ENCODE assay signal across 9 cellular contexts in the genomic region with DNA sequence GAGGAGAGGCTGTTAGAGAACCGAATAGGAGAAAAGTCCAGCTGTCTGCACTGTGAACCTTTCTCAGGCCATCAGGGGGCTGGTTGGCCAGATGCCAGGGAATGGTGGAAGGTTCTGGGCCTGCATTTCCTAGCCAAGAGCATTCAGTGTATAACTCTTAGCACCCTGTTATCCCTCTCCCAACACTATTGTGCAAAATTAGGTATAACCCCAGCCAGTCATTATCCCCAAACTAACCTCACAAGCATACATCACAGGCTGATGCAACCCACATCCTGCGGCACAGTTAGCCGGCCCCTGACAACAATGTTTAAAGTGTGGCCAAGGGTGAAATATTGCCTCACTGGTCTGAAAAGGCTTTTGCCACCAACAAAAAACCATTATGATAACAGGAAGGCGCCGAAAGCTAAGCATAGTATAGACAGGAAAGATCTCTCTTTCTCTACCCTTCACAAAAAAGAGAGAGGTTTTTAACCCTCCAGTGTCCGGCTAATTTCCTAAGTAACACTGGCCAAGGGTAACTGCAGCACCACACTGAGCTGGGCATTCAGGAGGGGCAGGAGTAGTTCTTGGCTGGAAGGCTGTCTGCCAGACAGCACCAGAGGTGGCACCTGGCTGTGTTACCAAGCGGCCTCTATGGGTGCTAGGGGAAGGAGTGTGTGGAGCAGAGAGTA.
DNase-seq lines count a peak whose midpoint lies in the region; ATAC-seq and TF ChIP-seq lines count a peak whose summit lies in the region.
"Had no signal": no experiment of that assay in that cellular context is flagged by ENCODE, and none has a peak within 500 bp of the region (broad histone marks: within the 10 kb centered on the region; RNA-seq: fewer than 3 reads in every experiment).

No MANE protein-coding gene starts in this region.

- ATAC-seq in aorta (ENCODE audit: low FRiP score) (peak; percentile 44), GM19324 (IDR thresholded peaks at IDR 0.05; ENCODE audit: low FRiP score, unreplicated experiment) (no peak), GM18502 (IDR thresholded peaks at IDR 0.05; ENCODE audit: poor library complexity, unreplicated experiment) (no peak)

- no peaks in the 10 kb centered on the region for H3K36me3 ChIP-seq in left ventricle myocardium inferior
- no peaks in the 10 kb centered on the region for H3K36me3 ChIP-seq in aorta (ENCODE audit: control insufficient read depth in 1 of 2, insufficient read depth in 2 of 2, low read length in 1 of 2)
- H3K36me3 ChIP-seq: vagina had no signal

- peaks cover 29% of the 10 kb centered on the region for H3K27me3 ChIP-seq in left ventricle myocardium inferior (ENCODE audit: low read depth)
- no peaks in the 10 kb centered on the region for H3K27me3 ChIP-seq in aorta (ENCODE audit: control insufficient read depth in 1 of 2, insufficient read depth in 2 of 2, low read length in 1 of 2)
- H3K27me3 ChIP-seq: vagina had no signal

- intact Hi-C loops in activated CD4-positive, alpha-beta memory T cell treated with anti-CD3 and anti-CD28 coated beads for 36 hours (cut with micrococcal nuclease) = loop anchor here (5.0 kb wide), 1 partner anchor 67 kb away; no protein-coding TSS in a partner anchor
- intact Hi-C loops in left ventricle myocardium inferior (cut with micrococcal nuclease) = no loop called here
- intact Hi-C loops in aorta (cut with DNase I) = no loop called here

- no peaks in the 10 kb centered on the region for H3K9me3 Mint-ChIP-seq in activated CD4-positive, alpha-beta memory T cell treated with anti-CD3 and anti-CD28 coated beads for 36 hours

- H3K9me3 ChIP-seq in left ventricle myocardium inferior (replicated peaks) (no peaks in the 10 kb centered on the region), aorta (ENCODE audit: control insufficient read depth, low read length) (no peaks in the 10 kb centered on the region)
- H3K9me3 ChIP-seq: vagina had no signal

- DNase-seq in stimulated activated CD4-positive, alpha-beta T cell treated with anti-CD3 and anti-CD28 coated beads, Interleukin-15, amount 100 ng/mL, for 24 hours = peak; percentile 20
- no peak for DNase-seq in stimulated activated CD4-positive, alpha-beta T cell treated with anti-CD3 and anti-CD28 coated beads, Interleukin-4, amount 100 ng/mL, for 24 hours
- DNase-seq in activated CD4-positive, alpha-beta memory T cell treated with anti-CD3 and anti-CD28 coated beads for 36 hours = peak; percentile 65
- DNase-seq in left ventricle myocardium inferior (no peak), aorta (no peak), DMS53 (lab: John Stamatoyannopoulos, UW) (no peak)

- H3K4me1 Mint-ChIP-seq in activated CD4-positive, alpha-beta memory T cell treated with anti-CD3 and anti-CD28 coated beads for 36 hours (ENCODE audit: low read depth) = peaks cover 7% of the 10 kb centered on the region

- no peaks in the 10 kb centered on the region for H3K27me3 Mint-ChIP-seq in activated CD4-positive, alpha-beta memory T cell treated with anti-CD3 and anti-CD28 coated beads for 36 hours

- H3K4me3 ChIP-seq in left ventricle myocardium inferior = no peak overlapping the region
- H3K4me3 ChIP-seq in aorta (ENCODE audit: low read length in 2 of 2) = no peak overlapping the region
- H3K4me3 ChIP-seq: vagina had no signal

- no peak for TF ChIP-seq CTCF in left ventricle myocardium inferior (IDR thresholded peaks at IDR 0.05; ENCODE audit: borderline replicate concordance)

- no peak overlapping the region for H3K4me3 Mint-ChIP-seq in activated CD4-positive, alpha-beta memory T cell treated with anti-CD3 and anti-CD28 coated beads for 36 hours

- H3K27ac Mint-ChIP-seq in activated CD4-positive, alpha-beta memory T cell treated with anti-CD3 and anti-CD28 coated beads for 36 hours = peak overlapping the region; percentile 42

- H3K27ac ChIP-seq in left ventricle myocardium inferior (replicated peaks) (peak overlapping the region; percentile 2), aorta (ENCODE audit: low read depth in 1 of 2, low read length in 2 of 2) (no peak overlapping the region)
- H3K27ac ChIP-seq: vagina had no signal

- POLR2A ChIA-PET in activated CD4-positive, alpha-beta memory T cell treated with anti-CD3 and anti-CD28 coated beads for 36 hours (lab: Charles Lee) = interaction anchor here (0.5 kb wide), 1 partner anchor 650 kb away, joined by 3 read pairs; no protein-coding TSS in a partner anchor

- H3K4me1 ChIP-seq in left ventricle myocardium inferior (peaks cover 10% of the 10 kb centered on the region), aorta (ENCODE audit: control insufficient read depth in 1 of 2, insufficient read depth in 2 of 2, low read length in 2 of 2) (no peaks in the 10 kb centered on the region)

- no peaks in the 10 kb centered on the region for H3K36me3 Mint-ChIP-seq in activated CD4-positive, alpha-beta memory T cell treated with anti-CD3 and anti-CD28 coated beads for 36 hours

- CTCF ChIA-PET in activated CD4-positive, alpha-beta memory T cell treated with anti-CD3 and anti-CD28 coated beads for 36 hours (lab: Charles Lee) = interaction anchor here (2.0 kb wide), 1 partner anchor 9 kb away, joined by 5 read pairs; no protein-coding TSS in a partner anchor

- WGBS in aorta, 2 donors = 73 to 79% methylated on average over 7 of the region's 7 CpGs

Comparison
In these comparisons a context has a peak if more than half of its experiments do, and no peak if none do; other contexts are left out.
1. DNase-seq: peak in stimulated activated CD4-positive, alpha-beta T cell treated with anti-CD3 and anti-CD28 coated beads, Interleukin-15, amount 100 ng/mL, for 24 hours (single experiment) and activated CD4-positive, alpha-beta memory T cell treated with anti-CD3 and anti-CD28 coated beads for 36 hours (single experiment); none in stimulated activated CD4-positive, alpha-beta T cell treated with anti-CD3 and anti-CD28 coated beads, Interleukin-4, amount 100 ng/mL, for 24 hours (single experiment), left ventricle myocardium inferior (single experiment), aorta (0 of 2) and DMS53 (single experiment).